ENCODE assay signal across 8 cellular contexts in genomic region chr12:6326316-6326959, GRCh38. TPM values are rescaled to one million over a fixed set of nuclear protein-coding genes. Genes with fewer than 3 reads are reported as not detected.
DNase-seq lines count a peak whose midpoint lies in the region; ATAC-seq and TF ChIP-seq lines count a peak whose summit lies in the region.

No MANE protein-coding gene starts in this region.

- H3K36me3 ChIP-seq in esophagus (ENCODE audit: control insufficient read depth in 2 of 2, insufficient read depth in 2 of 2, low read length in 1 of 2): peaks cover 5 to 44% of the 10 kb centered on the region in 2 donors

- no peak for ATAC-seq in HG03045 (IDR thresholded peaks at IDR 0.05; ENCODE audit: unreplicated experiment)

- no peaks in the 10 kb centered on the region for H3K27me3 ChIP-seq in esophagus (ENCODE audit: control insufficient read depth in 1 of 2, insufficient read depth in 2 of 2, low read length in 2 of 2)

- H3K27ac Mint-ChIP-seq in nephron: peak overlapping the region; percentile 29 to 76 (median 59)

- H3K27ac ChIP-seq in esophagus (ENCODE audit: low read depth in 2 of 2, low read length in 1 of 2): peak overlapping the region; percentile 5 to 70

- 47 to 50% methylated on average over 16 of the region's 16 CpGs for WGBS in esophagus, 2 donors

- peaks cover 36% of the 10 kb centered on the region for H3K4me1 Mint-ChIP-seq in nephron

- H3K36me3 Mint-ChIP-seq in nephron (ENCODE audit: low read depth): peaks cover 25% of the 10 kb centered on the region

- DNase-seq in SIG-M5 treated with dmso at 0.1 percent for 504 hours (lab: John Stamatoyannopoulos, UW; ENCODE audit: unreplicated experiment) (peak; percentile 38), SIG-M5 (lab: John Stamatoyannopoulos, UW) (no peak), NCI-H1105 (lab: John Stamatoyannopoulos, UW) (no peak), NCI-H774 (lab: John Stamatoyannopoulos, UW) (no peak)

- H3K9me3 Mint-ChIP-seq in nephron: no peaks in the 10 kb centered on the region

- no peaks in the 10 kb centered on the region for H3K9me3 ChIP-seq in esophagus (ENCODE audit: control insufficient read depth in 2 of 2, insufficient read depth in 1 of 2, low read depth in 1 of 2, low read length in 1 of 2)

- peaks cover 2 to 18% of the 10 kb centered on the region in 2 donors for H3K4me1 ChIP-seq in esophagus (ENCODE audit: control insufficient read depth in 2 of 2, insufficient read depth in 2 of 2, low read length in 1 of 2)

- peak overlapping the region in 2 of 3 experiments; percentile 21 to 61 for H3K4me3 Mint-ChIP-seq in nephron

- H3K27me3 Mint-ChIP-seq in nephron (ENCODE audit: low read depth): no peaks in the 10 kb centered on the region

- TF ChIP-seq CTCF in nephron (IDR thresholded peaks at IDR 0.05; ENCODE audit: unreplicated experiment in 3 of 3): peak; percentile 44 to 64 (median 63)

- H3K4me3 ChIP-seq in esophagus (ENCODE audit: low read depth in 1 of 2, low read length in 2 of 2): no peak overlapping the region

TF ChIP-seq in PFSK-1, 5 proteins besides CTCF, POLR2A, EP300 and RAD21:
- TF ChIP-seq TAF1 (IDR thresholded peaks at IDR 0.05; ENCODE audit: borderline replicate concordance, insufficient read depth, low read length): no peak
- peak; percentile 50; the same call in 1 of the 2 replicates for TF ChIP-seq POLR2AphosphoS5 (IDR thresholded peaks at IDR 0.05; ENCODE audit: low read depth, low read length)

RNA-seq across cellular contexts. Expression of gene TNFRSF1A, which starts 15.4 kb away (rescaled TPM):
- polyA plus RNA-seq in PFSK-1 (2012; ENCODE audit: insufficient read length, low read depth): 132 TPM
- polyA plus RNA-seq in esophagus: 10 to 100 TPM; 41.7 to 71.4 TPM

RNA-seq across cellular contexts. Expression of gene PLEKHG6, which starts 16.0 kb away (rescaled TPM):
- polyA plus RNA-seq in PFSK-1 (2012; ENCODE audit: insufficient read length, low read depth): not detected
- 10 to 100 TPM; 25.0 to 70.3 TPM for polyA plus RNA-seq in esophagus

RNA-seq across cellular contexts. Expression of gene SCNN1A, which starts 48.9 kb away (rescaled TPM):
- 1.4 TPM for polyA plus RNA-seq in PFSK-1 (2012; ENCODE audit: insufficient read length, low read depth)
- 100 to 1,000 TPM in 1 of 2 donors, 10 to 100 TPM in 1; 98.7 to 126 TPM for polyA plus RNA-seq in esophagus

RNA-seq across cellular contexts. Expression of gene LTBR, which starts 57.5 kb away (rescaled TPM):
- polyA plus RNA-seq in PFSK-1 (2012; ENCODE audit: insufficient read length, low read depth): 233 TPM
- polyA plus RNA-seq in esophagus: 10 to 100 TPM; 81.3 to 97.9 TPM
